ENCODE assay signal across 1 cellular context in genomic region chr22:16789860-16790493, GRCh38.
TF ChIP-seq lines count a peak whose summit lies in the region.

No MANE protein-coding gene starts in this region.

TF ChIP-seq in K562, 482 proteins besides CTCF, POLR2A, EP300 and RAD21:
- TF ChIP-seq NR2C2 (CRISPR knock-in tag; IDR thresholded peaks at IDR 0.05) (no peak), NR2C2 (tag; IDR thresholded peaks at IDR 0.05) (no peak), ESRRB (CRISPR knock-in tag; IDR thresholded peaks at IDR 0.05; ENCODE audit: borderline replicate concordance) (no peak), ZNF445 (CRISPR knock-in tag; IDR thresholded peaks at IDR 0.05; ENCODE audit: low read depth) (no peak), ZNF184 (CRISPR knock-in tag; IDR thresholded peaks at IDR 0.05) (no peak), CEBPG (CRISPR knock-in tag; IDR thresholded peaks at IDR 0.05) (no peak), CEBPG (tag; conservative IDR thresholded peaks at IDR 0.05 in 1 of 2, IDR thresholded peaks at IDR 0.05 in 1 of 2) (peak in 1 of 2 experiments; percentile 40; a peak in 2 of 4 replicates), RAD51 (IDR thresholded peaks at IDR 0.05; ENCODE audit: borderline replicate concordance, low read depth) (0 out of 2 replicates have a peak, but pooled peaks have one; percentile 10), HNRNPLL (IDR thresholded peaks at IDR 0.05; ENCODE audit: low read depth, low read length, poor library complexity, severe bottlenecking) (no peak), SIRT6 (IDR thresholded peaks at IDR 0.05; ENCODE audit: low read depth, low read length) (no peak), ZNF384 (IDR thresholded peaks at IDR 0.05; ENCODE audit: low read depth, low read length) (peak; percentile 47), JUNB (CRISPR knock-in tag; conservative IDR thresholded peaks at IDR 0.05) (0 out of 2 replicates have a peak, but pooled peaks have one; percentile 7), HDAC1 (IDR thresholded peaks at IDR 0.05) (no peak), ZKSCAN1 (IDR thresholded peaks at IDR 0.05; ENCODE audit: low read depth, low read length) (no peak), MEF2A (IDR thresholded peaks at IDR 0.05; ENCODE audit: control insufficient read depth, low read depth, low read length) (no peak), ZNF143 (CRISPR knock-in tag; IDR thresholded peaks at IDR 0.05) (0 out of 2 replicates have a peak, but pooled peaks have one; percentile 14), ZNF41 (CRISPR knock-in tag; conservative IDR thresholded peaks at IDR 0.05) (no peak), ZNF263 (CRISPR knock-in tag; IDR thresholded peaks at IDR 0.05; ENCODE audit: borderline replicate concordance) (no peak), KHSRP (IDR thresholded peaks at IDR 0.05) (no peak), FOXK1 (CRISPR knock-in tag; IDR thresholded peaks at IDR 0.05; ENCODE audit: borderline replicate concordance) (no peak), ESRRA (IDR thresholded peaks at IDR 0.05; ENCODE audit: borderline replicate concordance, low read depth) (0 out of 2 replicates have a peak, but pooled peaks have one; percentile 21), DDX20 (tag; IDR thresholded peaks at IDR 0.05; ENCODE audit: low read depth) (no peak), ZNF717 (CRISPR knock-in tag; IDR thresholded peaks at IDR 0.05) (no peak), PHF20 (IDR thresholded peaks at IDR 0.05; ENCODE audit: partially characterized antibody) (no peak), U2AF1 (optimal IDR thresholded peaks at IDR 0.05; ENCODE audit: low read depth, low read length) (no peak), HNRNPUL1 (IDR thresholded peaks at IDR 0.05; ENCODE audit: low read length) (no peak), HNRNPK (IDR thresholded peaks at IDR 0.05; ENCODE audit: low read depth, low read length, poor library complexity, severe bottlenecking) (no peak), THRA (IDR thresholded peaks at IDR 0.05) (no peak), ZNF75A (CRISPR knock-in tag; IDR thresholded peaks at IDR 0.05) (no peak), NR1H2 (CRISPR knock-in tag; IDR thresholded peaks at IDR 0.05) (no peak), ZSCAN29 (IDR thresholded peaks at IDR 0.05) (no peak), REST (CRISPR knock-in tag; IDR thresholded peaks at IDR 0.05; ENCODE audit: low read depth) (no peak), ZNF77 (CRISPR knock-in tag; IDR thresholded peaks at IDR 0.05) (no peak), ZFP1 (CRISPR knock-in tag; IDR thresholded peaks at IDR 0.05) (peak; percentile 6; the same call in 1 of the 2 replicates), ZNF12 (CRISPR knock-in tag; IDR thresholded peaks at IDR 0.05) (no peak), MAFG (tag; conservative IDR thresholded peaks at IDR 0.05) (no peak), ARNT (IDR thresholded peaks at IDR 0.05) (no peak), ZNF282 (CRISPR knock-in tag; IDR thresholded peaks at IDR 0.05) (no peak), NR2F6 (CRISPR knock-in tag; IDR thresholded peaks at IDR 0.05) (no peak), SNIP1 (IDR thresholded peaks at IDR 0.05; ENCODE audit: low read depth) (0 out of 2 replicates have a peak, but pooled peaks have one; percentile 9), ID3 (CRISPR knock-in tag; IDR thresholded peaks at IDR 0.05) (no peak), ID3 (tag; IDR thresholded peaks at IDR 0.05) (no peak), ATF1 (CRISPR knock-in tag; IDR thresholded peaks at IDR 0.05) (no peak), ATF1 (tag; IDR thresholded peaks at IDR 0.05) (no peak), CBX1 (IDR thresholded peaks at IDR 0.05; ENCODE audit: low read depth) (no peak), HCFC1 (IDR thresholded peaks at IDR 0.05; ENCODE audit: low read depth, low read length) (no peak; the same call in 1 of the 2 replicates), OTX1 (CRISPR knock-in tag; IDR thresholded peaks at IDR 0.05) (peak; percentile 48; the same call in 1 of the 2 replicates), KLF13 (tag; IDR thresholded peaks at IDR 0.05; ENCODE audit: borderline replicate concordance, low read depth) (no peak), PYGO2 (tag; IDR thresholded peaks at IDR 0.05) (no peak), ZNF766 (CRISPR knock-in tag; conservative IDR thresholded peaks at IDR 0.05) (peak; percentile 86), NEUROD1 (IDR thresholded peaks at IDR 0.05; ENCODE audit: borderline replicate concordance, low read depth, low read length, partially characterized antibody) (no peak), ZNF778 (CRISPR knock-in tag; IDR thresholded peaks at IDR 0.05) (no peak)
- TF ChIP-seq, protein P1, sequence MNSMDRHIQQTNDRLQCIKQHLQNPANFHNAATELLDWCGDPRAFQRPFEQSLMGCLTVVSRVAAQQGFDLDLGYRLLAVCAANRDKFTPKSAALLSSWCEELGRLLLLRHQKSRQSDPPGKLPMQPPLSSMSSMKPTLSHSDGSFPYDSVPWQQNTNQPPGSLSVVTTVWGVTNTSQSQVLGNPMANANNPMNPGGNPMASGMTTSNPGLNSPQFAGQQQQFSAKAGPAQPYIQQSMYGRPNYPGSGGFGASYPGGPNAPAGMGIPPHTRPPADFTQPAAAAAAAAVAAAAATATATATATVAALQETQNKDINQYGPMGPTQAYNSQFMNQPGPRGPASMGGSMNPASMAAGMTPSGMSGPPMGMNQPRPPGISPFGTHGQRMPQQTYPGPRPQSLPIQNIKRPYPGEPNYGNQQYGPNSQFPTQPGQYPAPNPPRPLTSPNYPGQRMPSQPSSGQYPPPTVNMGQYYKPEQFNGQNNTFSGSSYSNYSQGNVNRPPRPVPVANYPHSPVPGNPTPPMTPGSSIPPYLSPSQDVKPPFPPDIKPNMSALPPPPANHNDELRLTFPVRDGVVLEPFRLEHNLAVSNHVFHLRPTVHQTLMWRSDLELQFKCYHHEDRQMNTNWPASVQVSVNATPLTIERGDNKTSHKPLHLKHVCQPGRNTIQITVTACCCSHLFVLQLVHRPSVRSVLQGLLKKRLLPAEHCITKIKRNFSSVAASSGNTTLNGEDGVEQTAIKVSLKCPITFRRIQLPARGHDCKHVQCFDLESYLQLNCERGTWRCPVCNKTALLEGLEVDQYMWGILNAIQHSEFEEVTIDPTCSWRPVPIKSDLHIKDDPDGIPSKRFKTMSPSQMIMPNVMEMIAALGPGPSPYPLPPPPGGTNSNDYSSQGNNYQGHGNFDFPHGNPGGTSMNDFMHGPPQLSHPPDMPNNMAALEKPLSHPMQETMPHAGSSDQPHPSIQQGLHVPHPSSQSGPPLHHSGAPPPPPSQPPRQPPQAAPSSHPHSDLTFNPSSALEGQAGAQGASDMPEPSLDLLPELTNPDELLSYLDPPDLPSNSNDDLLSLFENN (IDR thresholded peaks at IDR 0.05; ENCODE audit: low read depth in 2 of 2, low read length in 2 of 2) = no peak
- TF ChIP-seq, protein P2, sequence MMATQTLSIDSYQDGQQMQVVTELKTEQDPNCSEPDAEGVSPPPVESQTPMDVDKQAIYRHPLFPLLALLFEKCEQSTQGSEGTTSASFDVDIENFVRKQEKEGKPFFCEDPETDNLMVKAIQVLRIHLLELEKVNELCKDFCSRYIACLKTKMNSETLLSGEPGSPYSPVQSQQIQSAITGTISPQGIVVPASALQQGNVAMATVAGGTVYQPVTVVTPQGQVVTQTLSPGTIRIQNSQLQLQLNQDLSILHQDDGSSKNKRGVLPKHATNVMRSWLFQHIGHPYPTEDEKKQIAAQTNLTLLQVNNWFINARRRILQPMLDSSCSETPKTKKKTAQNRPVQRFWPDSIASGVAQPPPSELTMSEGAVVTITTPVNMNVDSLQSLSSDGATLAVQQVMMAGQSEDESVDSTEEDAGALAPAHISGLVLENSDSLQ (IDR thresholded peaks at IDR 0.05) = no peak
- TF ChIP-seq, protein P3, sequence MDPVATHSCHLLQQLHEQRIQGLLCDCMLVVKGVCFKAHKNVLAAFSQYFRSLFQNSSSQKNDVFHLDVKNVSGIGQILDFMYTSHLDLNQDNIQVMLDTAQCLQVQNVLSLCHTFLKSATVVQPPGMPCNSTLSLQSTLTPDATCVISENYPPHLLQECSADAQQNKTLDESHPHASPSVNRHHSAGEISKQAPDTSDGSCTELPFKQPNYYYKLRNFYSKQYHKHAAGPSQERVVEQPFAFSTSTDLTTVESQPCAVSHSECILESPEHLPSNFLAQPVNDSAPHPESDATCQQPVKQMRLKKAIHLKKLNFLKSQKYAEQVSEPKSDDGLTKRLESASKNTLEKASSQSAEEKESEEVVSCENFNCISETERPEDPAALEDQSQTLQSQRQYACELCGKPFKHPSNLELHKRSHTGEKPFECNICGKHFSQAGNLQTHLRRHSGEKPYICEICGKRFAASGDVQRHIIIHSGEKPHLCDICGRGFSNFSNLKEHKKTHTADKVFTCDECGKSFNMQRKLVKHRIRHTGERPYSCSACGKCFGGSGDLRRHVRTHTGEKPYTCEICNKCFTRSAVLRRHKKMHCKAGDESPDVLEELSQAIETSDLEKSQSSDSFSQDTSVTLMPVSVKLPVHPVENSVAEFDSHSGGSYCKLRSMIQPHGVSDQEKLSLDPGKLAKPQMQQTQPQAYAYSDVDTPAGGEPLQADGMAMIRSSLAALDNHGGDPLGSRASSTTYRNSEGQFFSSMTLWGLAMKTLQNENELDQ (CRISPR knock-in tag; IDR thresholded peaks at IDR 0.05; ENCODE audit: borderline replicate concordance) = no peak
- TF ChIP-seq, protein P4, sequence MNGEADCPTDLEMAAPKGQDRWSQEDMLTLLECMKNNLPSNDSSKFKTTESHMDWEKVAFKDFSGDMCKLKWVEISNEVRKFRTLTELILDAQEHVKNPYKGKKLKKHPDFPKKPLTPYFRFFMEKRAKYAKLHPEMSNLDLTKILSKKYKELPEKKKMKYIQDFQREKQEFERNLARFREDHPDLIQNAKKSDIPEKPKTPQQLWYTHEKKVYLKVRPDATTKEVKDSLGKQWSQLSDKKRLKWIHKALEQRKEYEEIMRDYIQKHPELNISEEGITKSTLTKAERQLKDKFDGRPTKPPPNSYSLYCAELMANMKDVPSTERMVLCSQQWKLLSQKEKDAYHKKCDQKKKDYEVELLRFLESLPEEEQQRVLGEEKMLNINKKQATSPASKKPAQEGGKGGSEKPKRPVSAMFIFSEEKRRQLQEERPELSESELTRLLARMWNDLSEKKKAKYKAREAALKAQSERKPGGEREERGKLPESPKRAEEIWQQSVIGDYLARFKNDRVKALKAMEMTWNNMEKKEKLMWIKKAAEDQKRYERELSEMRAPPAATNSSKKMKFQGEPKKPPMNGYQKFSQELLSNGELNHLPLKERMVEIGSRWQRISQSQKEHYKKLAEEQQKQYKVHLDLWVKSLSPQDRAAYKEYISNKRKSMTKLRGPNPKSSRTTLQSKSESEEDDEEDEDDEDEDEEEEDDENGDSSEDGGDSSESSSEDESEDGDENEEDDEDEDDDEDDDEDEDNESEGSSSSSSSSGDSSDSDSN (IDR thresholded peaks at IDR 0.05; ENCODE audit: borderline replicate concordance in 1 of 2, low read depth in 2 of 2, low read length in 2 of 2) = no peak
